ENCODE assay signal across 9 cellular contexts in genomic region chr1:940121-941026, GRCh38. TPM values are rescaled to one million over a fixed set of nuclear protein-coding genes. Genes with fewer than 3 reads are reported as not detected.
A peak's percentile ranks its signal among the peaks of the same experiment; 100 is the strongest.
DNase-seq lines count a peak whose midpoint lies in the region; ATAC-seq and TF ChIP-seq lines count a peak whose summit lies in the region.
"Had no signal": no experiment of that assay in that cellular context is flagged by ENCODE, and none has a peak within 500 bp of the region (broad histone marks: within the 10 kb centered on the region; RNA-seq: fewer than 3 reads in every experiment).

No MANE protein-coding gene starts in this region.

- intact Hi-C loops in HCT116 (cut with micrococcal nuclease), result loop anchor here (2.0 kb wide), 2 partner anchors 16 to 34 kb away; no protein-coding TSS in a partner anchor
- intact Hi-C loops in mucosa of descending colon (cut with DNase I, micrococcal nuclease), result no loop called here
- intact Hi-C loops in vagina (cut with DNase I), result no loop called here
- intact Hi-C loops in activated T-helper 1 cell treated with anti-CD3 and anti-CD28 coated beads, Interleukin-12 subunit alpha, Interleukin-12 subunit beta, Interleukin-2, Interleukin-4 antibody, amounts not matched to agents 30 ng/mL and 10 ng/mL and 1 ng/mL, durations not matched to agents 14 hours and 24 hours and 36 hours (cut with micrococcal nuclease), result loop anchor here (2.0 kb wide), 2 partner anchors 18 to 36 kb away; partner anchors contain the start of gene SAMD11

- CTCF ChIA-PET in HCT116 (lab: Charles Lee), result interaction anchor here (1.0 to 2.1 kb wide), 3 partner anchors 36 to 351 kb away, joined by 3 to 6 read pairs (median 5); no protein-coding TSS in a partner anchor

- H3K4me2 ChIP-seq in BLaER1, result peak overlapping the region; percentile 90
- peak overlapping the region; percentile 73 for H3K4me2 ChIP-seq in HCT116 (ENCODE audit: low read length)

- ATAC-seq in HCT116, result peak; percentile 31
- peak; percentile 10 for ATAC-seq in mucosa of descending colon
- no peak for ATAC-seq in GM19467 (IDR thresholded peaks at IDR 0.05; ENCODE audit: unreplicated experiment)

- 2% methylated on average over 31 to 77 of the region's 86 CpGs for WGBS in endodermal cell (ENCODE audit: insufficient coverage in 1 of 2, insufficient read length in 1 of 2), 2 experiments

- H3K79me2 ChIP-seq in HCT116 (ENCODE audit: insufficient read depth, low read length), result no peaks in the 10 kb centered on the region

- H3K27me3 Mint-ChIP-seq in endodermal cell (ENCODE audit: insufficient read depth), result peaks cover 26% of the 10 kb centered on the region
- H3K27me3 Mint-ChIP-seq in activated T-helper 1 cell treated with anti-CD3 and anti-CD28 coated beads, Interleukin-12 subunit alpha, Interleukin-12 subunit beta, Interleukin-2, Interleukin-4 antibody, amounts not matched to agents 30 ng/mL and 10 ng/mL and 1 ng/mL, durations not matched to agents 14 hours and 24 hours and 36 hours (ENCODE audit: insufficient read depth), result peaks cover 33% of the 10 kb centered on the region

- H3K9me3 ChIP-seq in BLaER1 (no peaks in the 10 kb centered on the region), HCT116 (ENCODE audit: control insufficient read depth in 1 of 2, insufficient read depth in 1 of 2, low read depth in 1 of 2, low read length in 2 of 2) (no peaks in the 10 kb centered on the region), endodermal cell (ENCODE audit: control insufficient read depth, low read length) (no peaks in the 10 kb centered on the region), mucosa of descending colon (no peaks in the 10 kb centered on the region), vagina (no peaks in the 10 kb centered on the region)

- H3K9ac ChIP-seq in BLaER1 (0 out of 2 replicates have a peak overlapping the region, but pooled peaks have one; percentile 24), HCT116 (ENCODE audit: low read length) (peak overlapping the region; percentile 43; the same call in 1 of the 2 replicates), endodermal cell (ENCODE audit: extremely low read depth, low read length, poor library complexity, severe bottlenecking) (no peak overlapping the region)

- H3K36me3 Mint-ChIP-seq in endodermal cell (ENCODE audit: low read depth), result peaks cover 7% of the 10 kb centered on the region
- H3K36me3 Mint-ChIP-seq in activated T-helper 1 cell treated with anti-CD3 and anti-CD28 coated beads, Interleukin-12 subunit alpha, Interleukin-12 subunit beta, Interleukin-2, Interleukin-4 antibody, amounts not matched to agents 30 ng/mL and 10 ng/mL and 1 ng/mL, durations not matched to agents 14 hours and 24 hours and 36 hours (ENCODE audit: low read depth), result peaks cover 6% of the 10 kb centered on the region

- no peak for DNase-seq in HCT116 (ENCODE audit: low read depth, low spot score)
- peak; percentile 43 for DNase-seq in SHP77 treated with DMSO at 0.1 percent for 48 hours (lab: John Stamatoyannopoulos, UW)
- DNase-seq in endodermal cell, result peak; percentile 82
- peak; percentile 54 to 67 (median 67) for DNase-seq in mucosa of descending colon
- no peak for DNase-seq in vagina (ENCODE audit: extremely low spot score in 2 of 2)
- DNase-seq in activated T-helper 1 cell treated with anti-CD3 and anti-CD28 coated beads, Interleukin-12 subunit alpha, Interleukin-12 subunit beta, Interleukin-2, Interleukin-4 antibody, amounts not matched to agents 30 ng/mL and 10 ng/mL and 1 ng/mL, durations not matched to agents 14 hours and 24 hours and 36 hours (ENCODE audit: low spot score), result no peak

- BruUV-seq in HCT116 (replicated peaks; lab: Mats Ljungman, UMichigan), result no TSS peak

- H3K27ac ChIP-seq in BLaER1 (no peak overlapping the region), HCT116 (ENCODE audit: low read depth, low read length) (peak overlapping the region; percentile 55; the same call in 1 of the 2 replicates), endodermal cell (ENCODE audit: low read depth, low read length) (peak overlapping the region; percentile 5), vagina (peak overlapping the region; percentile 72)

- H3K9me2 ChIP-seq in HCT116 (ENCODE audit: insufficient read depth), result no peaks in the 10 kb centered on the region

- peaks cover 93% of the 10 kb centered on the region for H4K20me1 ChIP-seq in BLaER1
- no peaks in the 10 kb centered on the region for H4K20me1 ChIP-seq in HCT116 (ENCODE audit: insufficient read depth)

- H3K4me3 Mint-ChIP-seq in endodermal cell, result peak overlapping the region; percentile 76
- H3K4me3 Mint-ChIP-seq in activated T-helper 1 cell treated with anti-CD3 and anti-CD28 coated beads, Interleukin-12 subunit alpha, Interleukin-12 subunit beta, Interleukin-2, Interleukin-4 antibody, amounts not matched to agents 30 ng/mL and 10 ng/mL and 1 ng/mL, durations not matched to agents 14 hours and 24 hours and 36 hours, result no peak overlapping the region

- POLR2A ChIA-PET in HCT116 (lab: Charles Lee), result no interaction called here

- H3K4me1 ChIP-seq in BLaER1, result peaks cover 87% of the 10 kb centered on the region
- peaks cover 51 to 62% of the 10 kb centered on the region in 2 experiments for H3K4me1 ChIP-seq in HCT116 (ENCODE audit: control insufficient read depth in 1 of 2, insufficient read depth in 2 of 2, low read length in 2 of 2)
- H3K4me1 ChIP-seq in endodermal cell (ENCODE audit: control insufficient read depth, insufficient read depth, low read length), result peaks cover 23% of the 10 kb centered on the region
- H3K4me1 ChIP-seq in mucosa of descending colon (ENCODE audit: low read depth), result peaks cover 37% of the 10 kb centered on the region
- H3K4me1 ChIP-seq in vagina, result peaks cover 50% of the 10 kb centered on the region

- H3K4me3 ChIP-seq in BLaER1 (peak overlapping the region; percentile 63), HCT116 (replicated peaks in 1 of 2; ENCODE audit: low read depth in 1 of 2, low read length in 2 of 2) (peak overlapping the region; percentile 38 to 50), endodermal cell (ENCODE audit: low read length) (peak overlapping the region; percentile 55), mucosa of descending colon (no peak overlapping the region), vagina (peak overlapping the region; percentile 38 to 59)

- peaks cover 18% of the 10 kb centered on the region for H3K4me1 Mint-ChIP-seq in endodermal cell
- peaks cover 4% of the 10 kb centered on the region for H3K4me1 Mint-ChIP-seq in activated T-helper 1 cell treated with anti-CD3 and anti-CD28 coated beads, Interleukin-12 subunit alpha, Interleukin-12 subunit beta, Interleukin-2, Interleukin-4 antibody, amounts not matched to agents 30 ng/mL and 10 ng/mL and 1 ng/mL, durations not matched to agents 14 hours and 24 hours and 36 hours (ENCODE audit: low read depth)

- TF ChIP-seq RAD21 in HCT116 (IDR thresholded peaks at IDR 0.05; ENCODE audit: low read depth), result no peak

- H3K27me3 ChIP-seq in BLaER1, result peaks cover 81% of the 10 kb centered on the region
- H3K27me3 ChIP-seq in HCT116 (ENCODE audit: insufficient read depth, low read length), result peaks cover 13% of the 10 kb centered on the region; the same call in 1 of the 2 replicates
- peaks cover 22% of the 10 kb centered on the region for H3K27me3 ChIP-seq in endodermal cell (ENCODE audit: control insufficient read depth, insufficient read depth, low read length, poor library complexity, severe bottlenecking)
- H3K27me3 ChIP-seq in vagina, result peaks cover 6% of the 10 kb centered on the region

- RAD21 ChIA-PET in HCT116 (lab: Charles Lee; ENCODE audit: low non-redundant PET in 1 of 2, low total read pairs in 2 of 2, uncharacterized antibody in 2 of 2, unreplicated experiment in 2 of 2), result interaction anchor here in 1 of 2 experiments (0.6 to 0.7 kb wide), 2 partner anchors 29 to 37 kb away, joined by 3 read pairs; no protein-coding TSS in a partner anchor

- peak overlapping the region; percentile 16 for H2AFZ ChIP-seq in HCT116 (ENCODE audit: low read depth, low read length, poor library complexity, severe bottlenecking)

- TF ChIP-seq POLR2A in HCT116 (IDR thresholded peaks at IDR 0.05; ENCODE audit: borderline replicate concordance, extremely low read depth, insufficient read depth, insufficient read length) (no peak), vagina (IDR thresholded peaks at IDR 0.05) (no peak)

- no peaks in the 10 kb centered on the region for H3K9me3 Mint-ChIP-seq in endodermal cell
- no peaks in the 10 kb centered on the region for H3K9me3 Mint-ChIP-seq in activated T-helper 1 cell treated with anti-CD3 and anti-CD28 coated beads, Interleukin-12 subunit alpha, Interleukin-12 subunit beta, Interleukin-2, Interleukin-4 antibody, amounts not matched to agents 30 ng/mL and 10 ng/mL and 1 ng/mL, durations not matched to agents 14 hours and 24 hours and 36 hours

- H3K36me3 ChIP-seq in BLaER1, result peaks cover 15% of the 10 kb centered on the region
- peaks cover 0 to 1% of the 10 kb centered on the region in 2 experiments; a peak in 2 of 4 replicates for H3K36me3 ChIP-seq in HCT116 (ENCODE audit: control insufficient read depth in 1 of 2, insufficient read depth in 2 of 2, low read length in 2 of 2)
- no peaks in the 10 kb centered on the region for H3K36me3 ChIP-seq in endodermal cell (ENCODE audit: control insufficient read depth, insufficient read depth, low read length)
- H3K36me3 ChIP-seq in mucosa of descending colon (ENCODE audit: low read depth), result no peaks in the 10 kb centered on the region
- H3K36me3 ChIP-seq in vagina, result no peaks in the 10 kb centered on the region

- peak overlapping the region; percentile 93 for H3K27ac Mint-ChIP-seq in endodermal cell
- H3K27ac Mint-ChIP-seq in activated T-helper 1 cell treated with anti-CD3 and anti-CD28 coated beads, Interleukin-12 subunit alpha, Interleukin-12 subunit beta, Interleukin-2, Interleukin-4 antibody, amounts not matched to agents 30 ng/mL and 10 ng/mL and 1 ng/mL, durations not matched to agents 14 hours and 24 hours and 36 hours, result no peak overlapping the region

- TF ChIP-seq CTCF in HCT116 (IDR thresholded peaks at IDR 0.05 in 2 of 3, conservative IDR thresholded peaks at IDR 0.05 in 1 of 3; ENCODE audit: borderline replicate concordance in 1 of 3, insufficient read depth in 1 of 3, low read depth in 2 of 3, low read length in 2 of 3), result no peak
- no peak for TF ChIP-seq CTCF in endodermal cell (conservative IDR thresholded peaks at IDR 0.05)
- TF ChIP-seq CTCF in mucosa of descending colon (IDR thresholded peaks at IDR 0.05), result no peak
- TF ChIP-seq CTCF in vagina (IDR thresholded peaks at IDR 0.05), result peak in 1 of 3 experiments; percentile 6

RNA-seq across cellular contexts. Expression of gene SAMD11, which starts 16.7 kb away (rescaled TPM):
- total RNA-seq in HCT116 (2021; ENCODE audit: unreplicated experiment), result 11.5 TPM
- 2.3 and 3.9 TPM in 2 replicates for polyA plus RNA-seq in HCT116 (2012)
- total RNA-seq in endodermal cell, result 100 to 1,000 TPM; 152 to 156 TPM
- 28.0 TPM for polyA plus RNA-seq in endodermal cell (2013, experiment 1 of 2)
- 26.1 TPM for polyA plus RNA-seq in endodermal cell (2013, experiment 2 of 2)
- 1 to 10 TPM; 2.2 to 4.3 (median 2.7) TPM for total RNA-seq in mucosa of descending colon
- 33.9 TPM for total RNA-seq in vagina
- total RNA-seq in activated T-helper 1 cell treated with anti-CD3 and anti-CD28 coated beads, Interleukin-12 subunit alpha, Interleukin-12 subunit beta, Interleukin-2, Interleukin-4 antibody, amounts not matched to agents 30 ng/mL and 10 ng/mL and 1 ng/mL, durations not matched to agents 14 hours and 24 hours and 36 hours, result not detected in 2 replicates

RNA-seq across cellular contexts. Expression of gene NOC2L, which starts 18.7 kb away (rescaled TPM):
- total RNA-seq in HCT116 (2021; ENCODE audit: unreplicated experiment), result 260 TPM
- polyA plus RNA-seq in HCT116 (2012), result 169 and 185 TPM in 2 replicates
- 10 to 100 TPM; 83.5 to 97.3 TPM for total RNA-seq in endodermal cell
- 62.0 TPM for polyA plus RNA-seq in endodermal cell (2013, experiment 1 of 2)
- polyA plus RNA-seq in endodermal cell (2013, experiment 2 of 2), result 55.3 TPM
- 10 to 100 TPM; 47.3 to 56.2 (median 54.6) TPM for total RNA-seq in mucosa of descending colon
- 42.5 TPM for total RNA-seq in vagina
- 180 TPM in 2 replicates for total RNA-seq in activated T-helper 1 cell treated with anti-CD3 and anti-CD28 coated beads, Interleukin-12 subunit alpha, Interleukin-12 subunit beta, Interleukin-2, Interleukin-4 antibody, amounts not matched to agents 30 ng/mL and 10 ng/mL and 1 ng/mL, durations not matched to agents 14 hours and 24 hours and 36 hours

RNA-seq across cellular contexts. Expression of gene KLHL17, which starts 20.0 kb away (rescaled TPM):
- total RNA-seq in HCT116 (2021; ENCODE audit: unreplicated experiment) (100.0 TPM), endodermal cell (10 to 100 TPM; 49.2 to 58.2 TPM), mucosa of descending colon (10 to 100 TPM in 2 of 3 donors, 1 to 10 TPM in 1; 9.0 to 14.7 (median 11.0) TPM), vagina (19.6 TPM)
- polyA plus RNA-seq in HCT116 (2012), result 58.8 and 68.9 TPM in 2 replicates
- 41.1 TPM for polyA plus RNA-seq in endodermal cell (2013, experiment 1 of 2)
- polyA plus RNA-seq in endodermal cell (2013, experiment 2 of 2), result 32.2 TPM
- total RNA-seq in activated T-helper 1 cell treated with anti-CD3 and anti-CD28 coated beads, Interleukin-12 subunit alpha, Interleukin-12 subunit beta, Interleukin-2, Interleukin-4 antibody, amounts not matched to agents 30 ng/mL and 10 ng/mL and 1 ng/mL, durations not matched to agents 14 hours and 24 hours and 36 hours, result 47.3 and 49.7 TPM in 2 replicates

RNA-seq across cellular contexts. Expression of gene PLEKHN1, which starts 25.9 kb away (rescaled TPM):
- total RNA-seq in HCT116 (2021; ENCODE audit: unreplicated experiment) (11.6 TPM), endodermal cell (1 to 10 TPM; 1.5 to 4.6 TPM), mucosa of descending colon (under 1 TPM; 0.23 to 0.99 (median 0.32) TPM), vagina (15.2 TPM)
- 9.4 and 9.6 TPM in 2 replicates for polyA plus RNA-seq in HCT116 (2012)
- not detected for polyA plus RNA-seq in endodermal cell (2013, experiment 1 of 2)
- 0.29 TPM for polyA plus RNA-seq in endodermal cell (2013, experiment 2 of 2)
- 1.7 and 1.8 TPM in 2 replicates for total RNA-seq in activated T-helper 1 cell treated with anti-CD3 and anti-CD28 coated beads, Interleukin-12 subunit alpha, Interleukin-12 subunit beta, Interleukin-2, Interleukin-4 antibody, amounts not matched to agents 30 ng/mL and 10 ng/mL and 1 ng/mL, durations not matched to agents 14 hours and 24 hours and 36 hours

RNA-seq across cellular contexts. Expression of gene PERM1, which starts 41.5 kb away (rescaled TPM):
- 0.39 TPM for total RNA-seq in HCT116 (2021; ENCODE audit: unreplicated experiment)
- 2.6 and 3.8 TPM in 2 replicates for polyA plus RNA-seq in HCT116 (2012)
- not detected for total RNA-seq in endodermal cell
- polyA plus RNA-seq in endodermal cell (2013, experiment 1 of 2), result not detected
- not detected for polyA plus RNA-seq in endodermal cell (2013, experiment 2 of 2)
- under 1 TPM in 1 of 3 donors, not detected in 2; 0.24 TPM for total RNA-seq in mucosa of descending colon
- total RNA-seq in vagina, result not detected
- total RNA-seq in activated T-helper 1 cell treated with anti-CD3 and anti-CD28 coated beads, Interleukin-12 subunit alpha, Interleukin-12 subunit beta, Interleukin-2, Interleukin-4 antibody, amounts not matched to agents 30 ng/mL and 10 ng/mL and 1 ng/mL, durations not matched to agents 14 hours and 24 hours and 36 hours, result not detected in 2 replicates
- total RNA-seq: kidney epithelial cell had no signal

Comparison
In these comparisons a context has a peak if more than half of its experiments do, and no peak if none do; other contexts are left out.
1. DNase-seq: peak in SHP77 treated with DMSO at 0.1 percent for 48 hours (single experiment), endodermal cell (single experiment) and mucosa of descending colon (3 of 3); none in HCT116 (single experiment), vagina (0 of 2) and activated T-helper 1 cell treated with anti-CD3 and anti-CD28 coated beads, Interleukin-12 subunit alpha, Interleukin-12 subunit beta, Interleukin-2, Interleukin-4 antibody, amounts not matched to agents 30 ng/mL and 10 ng/mL and 1 ng/mL, durations not matched to agents 14 hours and 24 hours and 36 hours (single experiment).
2. intact Hi-C loops: an anchor here in HCT116 (2.0 kb wide) and activated T-helper 1 cell treated with anti-CD3 and anti-CD28 coated beads, Interleukin-12 subunit alpha, Interleukin-12 subunit beta, Interleukin-2, Interleukin-4 antibody, amounts not matched to agents 30 ng/mL and 10 ng/mL and 1 ng/mL, durations not matched to agents 14 hours and 24 hours and 36 hours (2.0 kb wide); none called in mucosa of descending colon and vagina.